Comparison of ENCODE assay signal across 8 cellular contexts in the genomic region with DNA sequence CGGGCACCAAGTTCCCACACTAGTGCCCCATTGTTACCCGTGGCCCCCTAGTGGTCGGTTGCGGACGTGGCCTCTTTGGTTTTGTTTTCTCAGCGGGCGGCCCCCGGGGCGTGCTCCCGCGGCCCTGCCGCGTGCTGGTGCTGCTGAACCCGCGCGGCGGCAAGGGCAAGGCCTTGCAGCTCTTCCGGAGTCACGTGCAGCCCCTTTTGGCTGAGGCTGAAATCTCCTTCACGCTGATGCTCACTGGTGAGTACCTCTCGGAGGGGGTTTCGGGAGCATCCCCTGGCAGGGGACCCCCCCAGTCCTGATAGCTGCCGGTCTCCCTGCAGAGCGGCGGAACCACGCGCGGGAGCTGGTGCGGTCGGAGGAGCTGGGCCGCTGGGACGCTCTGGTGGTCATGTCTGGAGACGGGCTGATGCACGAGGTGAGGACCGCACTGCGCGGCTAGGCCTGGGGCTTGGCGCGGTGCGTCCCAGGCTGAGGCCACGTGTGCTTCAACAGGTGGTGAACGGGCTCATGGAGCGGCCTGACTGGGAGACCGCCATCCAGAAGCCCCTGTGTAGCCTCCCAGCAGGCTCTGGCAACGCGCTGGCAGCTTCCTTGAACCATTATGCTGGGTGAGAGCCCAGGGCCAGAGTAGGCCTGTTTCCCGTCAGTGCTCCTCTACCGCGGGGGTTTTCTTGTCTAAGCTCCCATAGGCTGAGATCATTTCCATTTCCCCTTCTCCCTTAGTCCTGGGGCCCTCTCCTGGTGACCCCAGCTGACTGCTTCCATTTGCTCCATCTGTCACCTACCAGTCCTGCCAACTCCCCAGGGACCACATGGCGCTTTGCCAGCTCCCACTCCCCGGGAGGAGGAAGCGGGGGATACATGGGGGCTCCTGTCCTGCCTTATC. TPM values are rescaled to one million over a fixed set of nuclear protein-coding genes. Genes with fewer than 3 reads are reported as not detected.
DNase-seq lines count a peak whose midpoint lies in the region; ATAC-seq, FAIRE-seq and TF ChIP-seq lines count a peak whose summit lies in the region.

No MANE protein-coding gene starts in this region.

- H3K4me1 Mint-ChIP-seq in glutamatergic neuron (ENCODE audit: low read depth, unreplicated experiment): peaks cover 16% of the 10 kb centered on the region

- H3K9ac ChIP-seq in rectal smooth muscle tissue (ENCODE audit: low read length): no peak overlapping the region

- H3K27ac Mint-ChIP-seq in glutamatergic neuron (ENCODE audit: unreplicated experiment): peak overlapping the region; percentile 82

- ATAC-seq in SK-N-SH treated with all-trans-retinoic acid at 6 μM for 48 hours: peak; percentile 64
- ATAC-seq in HG02884 (IDR thresholded peaks at IDR 0.05; ENCODE audit: unreplicated experiment): no peak

- H3K4me3 ChIP-seq in rectal smooth muscle tissue (ENCODE audit: low read length): peak overlapping the region; percentile 68

- DNase-seq in DMS53 (lab: John Stamatoyannopoulos, UW) (peak; percentile 92), KG1 (lab: John Stamatoyannopoulos, UW) (peak; percentile 70), glutamatergic neuron (peak; percentile 82), urothelium cell line (ENCODE audit: low spot score) (peak; percentile 95)
- peak; percentile 85 for DNase-seq in activated naive CD4-positive, alpha-beta T cell treated with Interleukin-2 at 50 U/mL for 16 hours

- FAIRE-seq in urothelium cell line (lab: Jason Lieb, UNC): peak; percentile 78

- peak; percentile 99 for TF ChIP-seq CTCF in glutamatergic neuron (IDR thresholded peaks at IDR 0.05; ENCODE audit: partially characterized antibody, unreplicated experiment)

- peaks cover 15% of the 10 kb centered on the region for H3K27me3 Mint-ChIP-seq in glutamatergic neuron (ENCODE audit: unreplicated experiment)

- H3K9me3 Mint-ChIP-seq in glutamatergic neuron (ENCODE audit: unreplicated experiment): peaks cover 6% of the 10 kb centered on the region

- no peaks in the 10 kb centered on the region for H3K27me3 ChIP-seq in rectal smooth muscle tissue (ENCODE audit: control insufficient read depth, insufficient read depth, low read length)

- H3K27ac ChIP-seq in rectal smooth muscle tissue (ENCODE audit: low read depth, low read length): no peak overlapping the region

- H3K4me3 Mint-ChIP-seq in glutamatergic neuron (ENCODE audit: unreplicated experiment): peak overlapping the region; percentile 38

- H3K4me1 ChIP-seq in rectal smooth muscle tissue (ENCODE audit: control insufficient read depth, insufficient read depth, low read length): peaks cover 5% of the 10 kb centered on the region

- no peaks in the 10 kb centered on the region for H3K36me3 ChIP-seq in rectal smooth muscle tissue (ENCODE audit: control insufficient read depth, insufficient read depth, low read length)

- no peaks in the 10 kb centered on the region for H3K36me3 Mint-ChIP-seq in glutamatergic neuron (ENCODE audit: unreplicated experiment)

TF ChIP-seq in SK-N-SH treated with all-trans-retinoic acid at 6 μM for 48 hours, 23 proteins besides CTCF, POLR2A, EP300 and RAD21:
- TF ChIP-seq, protein P1, sequence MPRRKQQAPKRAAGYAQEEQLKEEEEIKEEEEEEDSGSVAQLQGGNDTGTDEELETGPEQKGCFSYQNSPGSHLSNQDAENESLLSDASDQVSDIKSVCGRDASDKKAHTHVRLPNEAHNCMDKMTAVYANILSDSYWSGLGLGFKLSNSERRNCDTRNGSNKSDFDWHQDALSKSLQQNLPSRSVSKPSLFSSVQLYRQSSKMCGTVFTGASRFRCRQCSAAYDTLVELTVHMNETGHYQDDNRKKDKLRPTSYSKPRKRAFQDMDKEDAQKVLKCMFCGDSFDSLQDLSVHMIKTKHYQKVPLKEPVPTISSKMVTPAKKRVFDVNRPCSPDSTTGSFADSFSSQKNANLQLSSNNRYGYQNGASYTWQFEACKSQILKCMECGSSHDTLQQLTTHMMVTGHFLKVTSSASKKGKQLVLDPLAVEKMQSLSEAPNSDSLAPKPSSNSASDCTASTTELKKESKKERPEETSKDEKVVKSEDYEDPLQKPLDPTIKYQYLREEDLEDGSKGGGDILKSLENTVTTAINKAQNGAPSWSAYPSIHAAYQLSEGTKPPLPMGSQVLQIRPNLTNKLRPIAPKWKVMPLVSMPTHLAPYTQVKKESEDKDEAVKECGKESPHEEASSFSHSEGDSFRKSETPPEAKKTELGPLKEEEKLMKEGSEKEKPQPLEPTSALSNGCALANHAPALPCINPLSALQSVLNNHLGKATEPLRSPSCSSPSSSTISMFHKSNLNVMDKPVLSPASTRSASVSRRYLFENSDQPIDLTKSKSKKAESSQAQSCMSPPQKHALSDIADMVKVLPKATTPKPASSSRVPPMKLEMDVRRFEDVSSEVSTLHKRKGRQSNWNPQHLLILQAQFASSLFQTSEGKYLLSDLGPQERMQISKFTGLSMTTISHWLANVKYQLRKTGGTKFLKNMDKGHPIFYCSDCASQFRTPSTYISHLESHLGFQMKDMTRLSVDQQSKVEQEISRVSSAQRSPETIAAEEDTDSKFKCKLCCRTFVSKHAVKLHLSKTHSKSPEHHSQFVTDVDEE (CRISPR knock-in tag; IDR thresholded peaks at IDR 0.05): no peak
- peak; percentile 26; the same call in 1 of the 2 replicates for TF ChIP-seq ZFP3 (CRISPR knock-in tag; IDR thresholded peaks at IDR 0.05)
- TF ChIP-seq ISL1 (CRISPR knock-in tag; IDR thresholded peaks at IDR 0.05): no peak
- TF ChIP-seq, protein P2, sequence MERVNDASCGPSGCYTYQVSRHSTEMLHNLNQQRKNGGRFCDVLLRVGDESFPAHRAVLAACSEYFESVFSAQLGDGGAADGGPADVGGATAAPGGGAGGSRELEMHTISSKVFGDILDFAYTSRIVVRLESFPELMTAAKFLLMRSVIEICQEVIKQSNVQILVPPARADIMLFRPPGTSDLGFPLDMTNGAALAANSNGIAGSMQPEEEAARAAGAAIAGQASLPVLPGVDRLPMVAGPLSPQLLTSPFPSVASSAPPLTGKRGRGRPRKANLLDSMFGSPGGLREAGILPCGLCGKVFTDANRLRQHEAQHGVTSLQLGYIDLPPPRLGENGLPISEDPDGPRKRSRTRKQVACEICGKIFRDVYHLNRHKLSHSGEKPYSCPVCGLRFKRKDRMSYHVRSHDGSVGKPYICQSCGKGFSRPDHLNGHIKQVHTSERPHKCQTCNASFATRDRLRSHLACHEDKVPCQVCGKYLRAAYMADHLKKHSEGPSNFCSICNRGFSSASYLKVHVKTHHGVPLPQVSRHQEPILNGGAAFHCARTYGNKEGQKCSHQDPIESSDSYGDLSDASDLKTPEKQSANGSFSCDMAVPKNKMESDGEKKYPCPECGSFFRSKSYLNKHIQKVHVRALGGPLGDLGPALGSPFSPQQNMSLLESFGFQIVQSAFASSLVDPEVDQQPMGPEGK (CRISPR knock-in tag; IDR thresholded peaks at IDR 0.05; ENCODE audit: borderline replicate concordance): peak; percentile 38; the same call in 1 of the 2 replicates
- TF ChIP-seq GLIS3 (CRISPR knock-in tag; IDR thresholded peaks at IDR 0.05): no peak
TF ChIP-seq in SK-N-SH treated with all-trans-retinoic acid at 6 μM for 48 hours: peak in this region for 2.

RNA-seq across cellular contexts. Expression of a gene that starts 1.7 kb away (rescaled TPM):
- total RNA-seq in glutamatergic neuron (ENCODE audit: unreplicated experiment): 3.1 TPM

RNA-seq across cellular contexts. Expression of a gene that starts 32.4 kb away (rescaled TPM):
- 68.5 TPM for total RNA-seq in glutamatergic neuron (ENCODE audit: unreplicated experiment)
